Comparison of ENCODE assay signal across 17 cellular contexts in genomic region chr11:63277345-63277943, GRCh38. TPM values are rescaled to one million over a fixed set of nuclear protein-coding genes. Genes with fewer than 3 reads are reported as not detected.
DNase-seq lines count a peak whose midpoint lies in the region; ATAC-seq and TF ChIP-seq lines count a peak whose summit lies in the region.
"Had no signal": no experiment of that assay in that cellular context is flagged by ENCODE, and none has a peak within 500 bp of the region (broad histone marks: within the 10 kb centered on the region; RNA-seq: fewer than 3 reads in every experiment).

No MANE protein-coding gene starts in this region.

- H3K4me3 ChIP-seq in GM12865 (ENCODE audit: low read depth, low read length) (no peak overlapping the region), LNCaP clone FGC (ENCODE audit: low read depth, low read length) (no peak overlapping the region)
- H3K4me3 ChIP-seq: gastrocnemius medialis, SK-N-MC, spleen had no signal

- H3K9me3 ChIP-seq in T-helper 17 cell (ENCODE audit: control insufficient read depth, low read length, poor library complexity, severe bottlenecking): no peaks in the 10 kb centered on the region
- H3K9me3 ChIP-seq: gastrocnemius medialis, spleen had no signal

- H3K4me1 Mint-ChIP-seq in T-helper 17 cell: peaks cover 2% of the 10 kb centered on the region
- H3K4me1 Mint-ChIP-seq in activated T-helper 17 cell treated with anti-CD3 and anti-CD28 coated beads, Interleukin-2, amount 50 U/mL, for 72 hours: no peaks in the 10 kb centered on the region
- no peaks in the 10 kb centered on the region for H3K4me1 Mint-ChIP-seq in stimulated activated naive B cell treated with anti-CD40 and anti-IgM and Interleukin-4, amounts not matched to agents 10 μg/mL and 1 μg/mL and 100 μg/mL, for 72 hours
- H3K4me1 Mint-ChIP-seq: activated naive CD4-positive, alpha-beta T cell treated with anti-CD3 and anti-CD28 coated beads, Interleukin-2, amount 10 ng/mL, durations not matched to agents 7 days and 5 days had no signal

- no peak overlapping the region for H3K4me3 Mint-ChIP-seq in T-helper 17 cell
- no peak overlapping the region for H3K4me3 Mint-ChIP-seq in activated T-helper 17 cell treated with anti-CD3 and anti-CD28 coated beads, Interleukin-2, amount 50 U/mL, for 72 hours
- no peak overlapping the region for H3K4me3 Mint-ChIP-seq in stimulated activated naive B cell treated with anti-CD40 and anti-IgM and Interleukin-4, amounts not matched to agents 10 μg/mL and 1 μg/mL and 100 μg/mL, for 72 hours
- H3K4me3 Mint-ChIP-seq: activated naive CD4-positive, alpha-beta T cell treated with anti-CD3 and anti-CD28 coated beads, Interleukin-2, amount 10 ng/mL, durations not matched to agents 7 days and 5 days had no signal

- DNase-seq in GM12865 (ENCODE audit: low read depth): peak; percentile 39
- DNase-seq in LNCaP clone FGC (ENCODE audit: low read depth): no peak
- no peak for DNase-seq in T-helper 17 cell
- peak; percentile 46 for DNase-seq in iPS-NIHi7 (ENCODE audit: extremely low spot score)
- DNase-seq in H4 (ENCODE audit: low spot score): no peak
- no peak for DNase-seq in stimulated activated naive B cell treated with anti-CD40 and anti-IgM and Interleukin-4, amounts not matched to agents 10 μg/mL and 1 μg/mL and 100 μg/mL, for 72 hours
- DNase-seq: activated naive CD4-positive, alpha-beta T cell treated with anti-CD3 and anti-CD28 coated beads, Interleukin-2, amount 10 ng/mL, durations not matched to agents 7 days and 5 days; C1 segment of cervical spinal cord; effector CD8-positive, alpha-beta T cell; gastrocnemius medialis; NCI-H524; spleen had no signal

- no peaks in the 10 kb centered on the region for H3K9me3 Mint-ChIP-seq in activated T-helper 17 cell treated with anti-CD3 and anti-CD28 coated beads, Interleukin-2, amount 50 U/mL, for 72 hours
- peaks cover 0 to 2% of the 10 kb centered on the region in 2 donors for H3K9me3 Mint-ChIP-seq in stimulated activated naive B cell treated with anti-CD40 and anti-IgM and Interleukin-4, amounts not matched to agents 10 μg/mL and 1 μg/mL and 100 μg/mL, for 72 hours
- H3K9me3 Mint-ChIP-seq: activated naive CD4-positive, alpha-beta T cell treated with anti-CD3 and anti-CD28 coated beads, Interleukin-2, amount 10 ng/mL, durations not matched to agents 7 days and 5 days had no signal

- peak overlapping the region; percentile 48 for H3K27ac Mint-ChIP-seq in T-helper 17 cell
- no peak overlapping the region for H3K27ac Mint-ChIP-seq in activated T-helper 17 cell treated with anti-CD3 and anti-CD28 coated beads, Interleukin-2, amount 50 U/mL, for 72 hours
- no peak overlapping the region for H3K27ac Mint-ChIP-seq in stimulated activated naive B cell treated with anti-CD40 and anti-IgM and Interleukin-4, amounts not matched to agents 10 μg/mL and 1 μg/mL and 100 μg/mL, for 72 hours
- H3K27ac Mint-ChIP-seq: activated naive CD4-positive, alpha-beta T cell treated with anti-CD3 and anti-CD28 coated beads, Interleukin-2, amount 10 ng/mL, durations not matched to agents 7 days and 5 days had no signal

- peaks cover 3% of the 10 kb centered on the region for H3K36me3 Mint-ChIP-seq in T-helper 17 cell (ENCODE audit: low read depth)
- H3K36me3 Mint-ChIP-seq in activated T-helper 17 cell treated with anti-CD3 and anti-CD28 coated beads, Interleukin-2, amount 50 U/mL, for 72 hours (ENCODE audit: low read depth): no peaks in the 10 kb centered on the region
- H3K36me3 Mint-ChIP-seq in stimulated activated naive B cell treated with anti-CD40 and anti-IgM and Interleukin-4, amounts not matched to agents 10 μg/mL and 1 μg/mL and 100 μg/mL, for 72 hours: no peaks in the 10 kb centered on the region
- H3K36me3 Mint-ChIP-seq: activated naive CD4-positive, alpha-beta T cell treated with anti-CD3 and anti-CD28 coated beads, Interleukin-2, amount 10 ng/mL, durations not matched to agents 7 days and 5 days had no signal

- H3K27me3 Mint-ChIP-seq in T-helper 17 cell: peaks cover 66% of the 10 kb centered on the region
- H3K27me3 Mint-ChIP-seq in activated T-helper 17 cell treated with anti-CD3 and anti-CD28 coated beads, Interleukin-2, amount 50 U/mL, for 72 hours: peaks cover 26% of the 10 kb centered on the region
- H3K27me3 Mint-ChIP-seq in stimulated activated naive B cell treated with anti-CD40 and anti-IgM and Interleukin-4, amounts not matched to agents 10 μg/mL and 1 μg/mL and 100 μg/mL, for 72 hours: peaks cover 29 to 49% of the 10 kb centered on the region in 2 donors

- TF ChIP-seq CTCF in GM12865 (IDR thresholded peaks at IDR 0.05; ENCODE audit: insufficient read depth, low read depth, low read length, missing control alignments) (peak; percentile 40), LNCaP clone FGC (IDR thresholded peaks at IDR 0.05; ENCODE audit: control insufficient read depth, extremely low read depth, insufficient read depth) (peak; percentile 28; the same call in 1 of the 2 replicates)

- ATAC-seq in T-helper 17 cell (no peak), HG03135 (IDR thresholded peaks at IDR 0.05; ENCODE audit: unreplicated experiment) (no peak)
- no peak for ATAC-seq in activated T-helper 17 cell treated with anti-CD3 and anti-CD28 coated beads, Interleukin-2, amount 50 U/mL, for 72 hours (replicated peaks)
- ATAC-seq in stimulated activated naive B cell treated with anti-CD40 and anti-IgM and Interleukin-4, amounts not matched to agents 10 μg/mL and 1 μg/mL and 100 μg/mL, for 72 hours (replicated peaks): no peak
- ATAC-seq: gastrocnemius medialis had no signal

RNA-seq across cellular contexts. Expression of gene SLC22A25, which starts 34.0 kb away (rescaled TPM):
- not detected for total RNA-seq in T-helper 17 cell
- not detected in 2 replicates for total RNA-seq in H4 (2014; rRNA removed; shearing (Covaris generic))
- total RNA-seq in activated T-helper 17 cell treated with anti-CD3 and anti-CD28 coated beads, Interleukin-2, amount 50 U/mL, for 72 hours: not detected
- total RNA-seq: activated CD8-positive, alpha-beta memory T cell treated with anti-CD3 and anti-CD28 coated beads for 36 hours; osteocyte; spleen had no signal

Comparison
In these comparisons a context has a peak if more than half of its experiments do, and no peak if none do; other contexts are left out.
1. DNase-seq: peak in GM12865 (single experiment) and iPS-NIHi7 (single experiment); none in LNCaP clone FGC (single experiment), T-helper 17 cell (0 of 3), H4 (single experiment) and stimulated activated naive B cell treated with anti-CD40 and anti-IgM and Interleukin-4, amounts not matched to agents 10 μg/mL and 1 μg/mL and 100 μg/mL, for 72 hours (single experiment).